8 cellular contexts compared by ENCODE assay signal in the genomic region with DNA sequence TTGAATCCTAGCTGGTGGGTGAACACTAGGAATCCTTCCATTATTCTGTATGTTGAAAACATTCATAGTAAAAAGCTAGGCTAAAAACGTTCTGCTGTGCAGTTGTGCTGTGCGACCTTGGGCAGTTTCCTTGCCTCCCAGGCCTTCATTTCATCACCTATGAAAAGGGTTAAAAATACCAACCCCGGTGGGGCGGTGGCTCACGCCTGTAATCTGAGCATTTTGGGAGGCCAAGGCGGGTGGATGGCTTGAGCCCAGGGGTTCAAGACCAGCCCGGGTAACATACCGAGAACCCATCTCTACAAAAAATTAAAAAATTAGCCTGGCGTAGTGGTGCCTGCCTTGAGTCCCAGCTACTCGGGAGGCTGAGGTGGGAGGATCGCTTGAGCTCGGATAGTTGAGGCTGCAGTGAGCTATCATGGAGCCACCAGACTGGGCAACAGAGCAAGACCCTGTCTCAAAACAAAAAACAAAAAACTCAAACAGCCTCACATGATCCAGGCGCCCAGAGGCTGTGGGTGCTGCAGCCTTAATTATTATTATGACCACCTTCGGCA.
DNase-seq lines count a peak whose midpoint lies in the region; ATAC-seq and TF ChIP-seq lines count a peak whose summit lies in the region.

No MANE protein-coding gene starts in this region.

- DNase-seq in stimulated activated naive CD8-positive, alpha-beta T cell treated with anti-CD3 and anti-CD28 coated beads, Interleukin-15, Interleukin-2, amounts not matched to agents 100 U/mL and 50 U/mL, for 24 hours = no peak
- DNase-seq in brain microvascular endothelial cell (no peak), SIG-M5 treated with dmso at 0.1 percent for 504 hours (lab: John Stamatoyannopoulos, UW; ENCODE audit: unreplicated experiment) (no peak), OCI-M2 (lab: John Stamatoyannopoulos, UW; ENCODE audit: unreplicated experiment) (no peak), activated gamma-delta T cell (lab: John Stamatoyannopoulos, UW) (no peak)

- TF ChIP-seq CTCF in brain microvascular endothelial cell (IDR thresholded peaks at IDR 0.05; ENCODE audit: low read depth, low read length, missing control alignments) = no peak

- H3K27ac Mint-ChIP-seq in stimulated activated naive CD8-positive, alpha-beta T cell treated with anti-CD3 and anti-CD28 coated beads, Interleukin-15, Interleukin-2, amounts not matched to agents 100 ng/mL and 50 ng/mL, for 24 hours = no peak overlapping the region

- no peaks in the 10 kb centered on the region for H3K27me3 Mint-ChIP-seq in stimulated activated naive CD8-positive, alpha-beta T cell treated with anti-CD3 and anti-CD28 coated beads, Interleukin-15, Interleukin-2, amounts not matched to agents 100 ng/mL and 50 ng/mL, for 24 hours

- no peaks in the 10 kb centered on the region for H3K9me3 ChIP-seq in mucosa of rectum (ENCODE audit: control insufficient read depth in 2 of 2, low read length in 2 of 2)

- peak overlapping the region; percentile 64 for H3K27ac ChIP-seq in brain microvascular endothelial cell
- peak overlapping the region; percentile 78 to 86 for H3K27ac ChIP-seq in mucosa of rectum (ENCODE audit: low read depth in 2 of 2, low read length in 2 of 2)

- H3K36me3 ChIP-seq in brain microvascular endothelial cell (replicated peaks) (no peaks in the 10 kb centered on the region), mucosa of rectum (ENCODE audit: control insufficient read depth in 2 of 2, insufficient read depth in 2 of 2, low read length in 2 of 2) (no peaks in the 10 kb centered on the region)

- H3K4me1 ChIP-seq in mucosa of rectum (ENCODE audit: control insufficient read depth in 2 of 2, insufficient read depth in 2 of 2, low read length in 2 of 2) = peaks cover 24 to 34% of the 10 kb centered on the region in 2 donors

- H3K27me3 ChIP-seq in brain microvascular endothelial cell (replicated peaks) = no peaks in the 10 kb centered on the region
- H3K27me3 ChIP-seq in mucosa of rectum (ENCODE audit: control insufficient read depth in 2 of 2, insufficient read depth in 2 of 2, low read length in 2 of 2) = peaks cover 4 to 5% of the 10 kb centered on the region in 2 donors

- peak overlapping the region; percentile 86 for H3K4me3 Mint-ChIP-seq in stimulated activated naive CD8-positive, alpha-beta T cell treated with anti-CD3 and anti-CD28 coated beads, Interleukin-15, Interleukin-2, amounts not matched to agents 100 ng/mL and 50 ng/mL, for 24 hours

- peak overlapping the region; percentile 60 to 75 for H3K9ac ChIP-seq in mucosa of rectum (ENCODE audit: low read depth in 1 of 2, low read length in 2 of 2)

- peaks cover 31% of the 10 kb centered on the region for H3K36me3 Mint-ChIP-seq in stimulated activated naive CD8-positive, alpha-beta T cell treated with anti-CD3 and anti-CD28 coated beads, Interleukin-15, Interleukin-2, amounts not matched to agents 100 ng/mL and 50 ng/mL, for 24 hours (ENCODE audit: low read depth)

- no peak for ATAC-seq in stimulated activated naive CD8-positive, alpha-beta T cell treated with anti-CD3 and anti-CD28 coated beads, Interleukin-15, Interleukin-2, amounts not matched to agents 100 U/mL and 50 U/mL, for 24 hours
- ATAC-seq in HG03039 (IDR thresholded peaks at IDR 0.05; ENCODE audit: unreplicated experiment) = no peak

- H3K4me3 ChIP-seq in brain microvascular endothelial cell (ENCODE audit: low read depth, low read length) (peak overlapping the region; percentile 72), mucosa of rectum (ENCODE audit: low read length in 2 of 2) (peak overlapping the region; percentile 75 to 88)

- H3K9me3 Mint-ChIP-seq in stimulated activated naive CD8-positive, alpha-beta T cell treated with anti-CD3 and anti-CD28 coated beads, Interleukin-15, Interleukin-2, amounts not matched to agents 100 ng/mL and 50 ng/mL, for 24 hours = no peaks in the 10 kb centered on the region

- H3K4me1 Mint-ChIP-seq in stimulated activated naive CD8-positive, alpha-beta T cell treated with anti-CD3 and anti-CD28 coated beads, Interleukin-15, Interleukin-2, amounts not matched to agents 100 ng/mL and 50 ng/mL, for 24 hours (ENCODE audit: low read depth) = peaks cover 25% of the 10 kb centered on the region

- in situ Hi-C loops in brain microvascular endothelial cell (cut with HindIII; ENCODE audit: low pct_ligation_motif_present, low sequenced_read_pairs) = loop anchor here (25.0 kb wide), 1 partner anchor 318 kb away; the partner anchor contains the start of gene ODC1
